ENCODE assay signal across 8 cellular contexts in genomic region chr1:40450491-40451237, GRCh38. TPM values are rescaled to one million over a fixed set of nuclear protein-coding genes. Genes with fewer than 3 reads are reported as not detected.
DNase-seq lines count a peak whose midpoint lies in the region; ATAC-seq and TF ChIP-seq lines count a peak whose summit lies in the region.

No MANE protein-coding gene starts in this region.

- peaks cover 65% of the 10 kb centered on the region for H3K36me3 Mint-ChIP-seq in nephron progenitor cell (ENCODE audit: low read depth)

- peak overlapping the region; percentile 66 to 79 (median 75) for H3K4me3 ChIP-seq in esophagus muscularis mucosa

- TF ChIP-seq CTCF in esophagus muscularis mucosa (IDR thresholded peaks at IDR 0.05) (no peak), nephron progenitor cell (IDR thresholded peaks at IDR 0.05) (no peak)

- no peak for TF ChIP-seq EP300 in esophagus muscularis mucosa (IDR thresholded peaks at IDR 0.05)

- WGBS in esophagus muscularis mucosa = 13% methylated on average over 22 of the region's 22 CpGs

- DNase-seq in NCI-H748 treated with DMSO at 0.1 percent for 48 hours (lab: John Stamatoyannopoulos, UW) (peak; percentile 99), esophagus muscularis mucosa (ENCODE audit: extremely low spot score) (no peak), nephron progenitor cell (peak; percentile 4), AML-193 (lab: John Stamatoyannopoulos, UW) (no peak)
- peak; percentile 80 for DNase-seq in activated T-cell treated with anti-CD3 and anti-CD28 coated beads, Interleukin-2, amount 50 U/mL, for 1 hour
- peak; percentile 85 for DNase-seq in stimulated activated naive CD4-positive, alpha-beta T cell treated with Interleukin-2 at 50 U/mL for 16 hours (lab: John Stamatoyannopoulos, UW)

- intact Hi-C loops in esophagus muscularis mucosa (cut with DNase I) = no loop called here

- ATAC-seq in GM18505 (IDR thresholded peaks at IDR 0.05; ENCODE audit: unreplicated experiment) (peak; percentile 11), HG02852 (IDR thresholded peaks at IDR 0.05; ENCODE audit: unreplicated experiment) (peak; percentile 47)

- H3K27ac ChIP-seq in esophagus muscularis mucosa (replicated peaks in 1 of 4) = peak overlapping the region; percentile 75 to 84 (median 80)

- H3K9me3 Mint-ChIP-seq in nephron progenitor cell = peaks cover 89% of the 10 kb centered on the region

- H3K4me1 Mint-ChIP-seq in nephron progenitor cell = peaks cover 21% of the 10 kb centered on the region

- H3K36me3 ChIP-seq in esophagus muscularis mucosa = peaks cover 0 to 5% (median 2%) of the 10 kb centered on the region in 4 donors

- peaks cover 5 to 12% (median 10%) of the 10 kb centered on the region in 4 donors for H3K4me1 ChIP-seq in esophagus muscularis mucosa

- H3K27me3 ChIP-seq in esophagus muscularis mucosa = no peaks in the 10 kb centered on the region

- TF ChIP-seq POLR2A in GM18505 (IDR thresholded peaks at IDR 0.05; ENCODE audit: borderline replicate concordance, extremely low read depth, insufficient read depth, insufficient read length) = no peak
- no peak for TF ChIP-seq POLR2A in esophagus muscularis mucosa (IDR thresholded peaks at IDR 0.05; ENCODE audit: low read depth)

- H3K4me3 Mint-ChIP-seq in nephron progenitor cell = peak overlapping the region; percentile 94

- H3K27me3 Mint-ChIP-seq in nephron progenitor cell (ENCODE audit: low read depth, poor library complexity) = peaks cover 7% of the 10 kb centered on the region

- H3K9me3 ChIP-seq in esophagus muscularis mucosa = peaks cover 0 to 21% (median 2%) of the 10 kb centered on the region in 4 donors

- H3K27ac Mint-ChIP-seq in nephron progenitor cell = peak overlapping the region; percentile 90

RNA-seq across cellular contexts. Expression of gene ZFP69B, which starts 0.4 kb away (rescaled TPM):
- total RNA-seq in esophagus muscularis mucosa = under 1 TPM; 0.66 to 0.91 (median 0.79) TPM

RNA-seq across cellular contexts. Expression of gene ZFP69, which starts 26.4 kb away (rescaled TPM):
- total RNA-seq in esophagus muscularis mucosa = 1 to 10 TPM; 2.5 to 5.8 (median 4.4) TPM

RNA-seq across cellular contexts. Expression of gene EXO5, which starts 57.9 kb away (rescaled TPM):
- total RNA-seq in esophagus muscularis mucosa = 10 to 100 TPM in 1 of 4 donors, 1 to 10 TPM in 3; 4.6 to 10.2 (median 6.7) TPM

Comparison
In these comparisons a context has a peak if more than half of its experiments do, and no peak if none do; other contexts are left out.
1. DNase-seq: peak in NCI-H748 treated with DMSO at 0.1 percent for 48 hours (single experiment), activated T-cell treated with anti-CD3 and anti-CD28 coated beads, Interleukin-2, amount 50 U/mL, for 1 hour (single experiment), nephron progenitor cell (single experiment) and stimulated activated naive CD4-positive, alpha-beta T cell treated with Interleukin-2 at 50 U/mL for 16 hours (single experiment); none in esophagus muscularis mucosa (single experiment) and AML-193 (0 of 2).